Comparison of ENCODE assay signal across 15 cellular contexts in the genomic region with DNA sequence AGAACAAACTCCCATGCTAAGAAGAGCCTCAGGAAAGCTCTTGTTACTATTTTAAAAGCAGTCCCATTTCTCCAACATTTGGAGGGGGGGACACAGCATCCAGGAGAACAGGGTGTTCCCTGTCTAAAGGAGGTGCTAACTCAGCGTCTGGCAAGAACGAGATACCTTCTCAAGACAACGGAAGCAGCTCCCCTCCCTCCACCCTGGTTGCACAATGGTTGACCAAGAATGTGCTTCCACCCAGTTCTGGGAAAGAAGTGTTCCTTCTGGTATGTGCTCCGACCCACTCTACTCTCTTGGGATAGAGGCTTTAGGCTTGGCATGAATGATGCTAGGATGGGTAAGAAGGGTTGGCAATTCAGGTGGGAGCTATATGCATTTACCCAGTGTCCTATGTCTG. TPM values are rescaled to one million over a fixed set of nuclear protein-coding genes. Genes with fewer than 3 reads are reported as not detected.
DNase-seq lines count a peak whose midpoint lies in the region; ATAC-seq and TF ChIP-seq lines count a peak whose summit lies in the region.
"Had no signal": no experiment of that assay in that cellular context is flagged by ENCODE, and none has a peak within 500 bp of the region (broad histone marks: within the 10 kb centered on the region; RNA-seq: fewer than 3 reads in every experiment).

No MANE protein-coding gene starts in this region.

- H3K4me3 ChIP-seq in ACC112 (ENCODE audit: low read depth, low read length) (peak overlapping the region; percentile 4; the same call in 1 of the 2 replicates), fibroblast of pulmonary artery (replicated peaks; ENCODE audit: low read depth, low read length) (no peak overlapping the region), ovary (no peak overlapping the region)
- H3K4me3 ChIP-seq: psoas muscle had no signal

- no peaks in the 10 kb centered on the region for H3K36me3 ChIP-seq in ACC112 (ENCODE audit: insufficient read depth, low read length)
- no peaks in the 10 kb centered on the region for H3K36me3 ChIP-seq in ovary

- TF ChIP-seq CTCF in RWPE1 (conservative IDR thresholded peaks at IDR 0.05; ENCODE audit: low read depth) (no peak), fibroblast of pulmonary artery (IDR thresholded peaks at IDR 0.05; ENCODE audit: low read length, missing control alignments) (no peak), ovary (IDR thresholded peaks at IDR 0.05) (no peak)

- TF ChIP-seq EP300 in ovary (IDR thresholded peaks at IDR 0.05), result peak; percentile 48

- no peak for ATAC-seq in GM21381 (IDR thresholded peaks at IDR 0.05; ENCODE audit: unreplicated experiment)
- ATAC-seq in HG02852 (IDR thresholded peaks at IDR 0.05; ENCODE audit: unreplicated experiment), result no peak
- ATAC-seq: psoas muscle had no signal

- intact Hi-C loops in ovary (cut with DNase I), result no loop called here

- TF ChIP-seq POLR2A in ovary (IDR thresholded peaks at IDR 0.05), result no peak

- H3K27me3 ChIP-seq in ACC112 (ENCODE audit: insufficient read depth, low read length), result no peaks in the 10 kb centered on the region
- H3K27me3 ChIP-seq in ovary, result no peaks in the 10 kb centered on the region

- H3K79me2 ChIP-seq in ACC112 (ENCODE audit: control insufficient read depth, insufficient read depth, low read length, unreplicated experiment), result no peaks in the 10 kb centered on the region

- CTCF ChIA-PET in RWPE1 (lab: Yijun Ruan, JAX), result interaction anchor here (0.7 to 1.4 kb wide), 4 partner anchors 28 to 488 kb away, joined by 3 to 6 read pairs (median 4); no protein-coding TSS in a partner anchor

- DNase-seq in RWPE1 (ENCODE audit: low spot score) (peak; percentile 86), fibroblast of pulmonary artery (ENCODE audit: low read depth) (peak; percentile 88), ovary (peak in 1 of 5 donors; percentile 35), DMS114 treated with DMSO at 0.1 percent for 48 hours (lab: John Stamatoyannopoulos, UW; ENCODE audit: unreplicated experiment) (no peak), NCI-H2029 treated with DMSO at 0.1 percent for 48 hours (lab: John Stamatoyannopoulos, UW) (no peak)
- DNase-seq: activated CD4-positive, alpha-beta memory T cell treated with anti-CD3 and anti-CD28 coated beads, Interleukin-2, amount 10 ng/mL, durations not matched to agents 7 days and 5 days; activated naive CD4-positive, alpha-beta T cell treated with anti-CD3 and anti-CD28 coated beads for 36 hours; HCEC 1CT; NCI-H2171 treated with DMSO at 0.1 percent for 48 hours; T-helper 2 cell had no signal

- H3K4me1 ChIP-seq in ACC112 (ENCODE audit: control insufficient read depth, insufficient read depth, low read length, unreplicated experiment) (peaks cover 63% of the 10 kb centered on the region), ovary (ENCODE audit: insufficient read depth) (no peaks in the 10 kb centered on the region)
- H3K4me1 ChIP-seq: psoas muscle had no signal

- H3K27ac ChIP-seq in ACC112 (ENCODE audit: low read depth, low read length), result peak overlapping the region; percentile 98
- H3K27ac ChIP-seq in RWPE1, result peak overlapping the region; percentile 100
- no peak overlapping the region for H3K27ac ChIP-seq in ovary
- H3K27ac ChIP-seq: psoas muscle had no signal

- 31 to 44% (median 36%) methylated on average over 4 of the region's 4 CpGs for WGBS in ovary, 3 donors

- no peak overlapping the region for H2AFZ ChIP-seq in ACC112 (ENCODE audit: low read length, unreplicated experiment)

- POLR2A ChIA-PET in RWPE1 (lab: Yijun Ruan, JAX; ENCODE audit: low non-redundant PET), result interaction anchor here (1.5 kb wide), 1 partner anchor 18 kb away, joined by 3 read pairs; no protein-coding TSS in a partner anchor

- H3K9me3 ChIP-seq in ovary, result no peaks in the 10 kb centered on the region
- H3K9me3 ChIP-seq: psoas muscle had no signal

RNA-seq across cellular contexts. Expression of gene KRT6A, which starts 1.5 kb away (rescaled TPM):
- 10 to 100 TPM in 1 of 7 donors, 1 to 10 TPM in 3, under 1 TPM in 2, not detected in 1; 0.50 to 14.5 (median 1.4) TPM for total RNA-seq in ovary
- under 1 TPM in 1 of 2 donors, not detected in 1; 0.15 TPM for polyA plus RNA-seq in ovary
- total RNA-seq: activated CD4-positive, alpha-beta memory T cell treated with anti-CD3 and anti-CD28 coated beads, Interleukin-2, amount 10 ng/mL, durations not matched to agents 7 days and 5 days; activated naive CD4-positive, alpha-beta T cell treated with anti-CD3 and anti-CD28 coated beads for 36 hours; mesenteric fat pad had no signal

RNA-seq across cellular contexts. Expression of gene KRT6C, which starts 20.9 kb away (rescaled TPM):
- total RNA-seq in ovary, result under 1 TPM in 1 of 7 donors, not detected in 6; 0.17 TPM
- not detected for polyA plus RNA-seq in ovary
- total RNA-seq: activated CD4-positive, alpha-beta memory T cell treated with anti-CD3 and anti-CD28 coated beads, Interleukin-2, amount 10 ng/mL, durations not matched to agents 7 days and 5 days; activated naive CD4-positive, alpha-beta T cell treated with anti-CD3 and anti-CD28 coated beads for 36 hours; mesenteric fat pad had no signal

RNA-seq across cellular contexts. Expression of gene KRT5, which starts 25.7 kb away (rescaled TPM):
- total RNA-seq in ovary, result 10 to 100 TPM in 2 of 7 donors, 1 to 10 TPM in 3, under 1 TPM in 1, not detected in 1; 1.00 to 16.1 (median 2.0) TPM
- polyA plus RNA-seq in ovary, result under 1 TPM; 0.25 to 0.55 TPM
- total RNA-seq: activated CD4-positive, alpha-beta memory T cell treated with anti-CD3 and anti-CD28 coated beads, Interleukin-2, amount 10 ng/mL, durations not matched to agents 7 days and 5 days; activated naive CD4-positive, alpha-beta T cell treated with anti-CD3 and anti-CD28 coated beads for 36 hours had no signal

RNA-seq across cellular contexts. Expression of gene KRT6B, which starts 42.6 kb away (rescaled TPM):
- total RNA-seq in ovary, result under 1 TPM in 1 of 7 donors, not detected in 6; 0.11 TPM
- not detected for polyA plus RNA-seq in ovary
- total RNA-seq: activated CD4-positive, alpha-beta memory T cell treated with anti-CD3 and anti-CD28 coated beads, Interleukin-2, amount 10 ng/mL, durations not matched to agents 7 days and 5 days; activated naive CD4-positive, alpha-beta T cell treated with anti-CD3 and anti-CD28 coated beads for 36 hours; mesenteric fat pad had no signal

RNA-seq across cellular contexts. Expression of gene KRT71, which starts 58.4 kb away (rescaled TPM):
- total RNA-seq in ovary, result not detected
- not detected for polyA plus RNA-seq in ovary
- total RNA-seq: activated CD4-positive, alpha-beta memory T cell treated with anti-CD3 and anti-CD28 coated beads, Interleukin-2, amount 10 ng/mL, durations not matched to agents 7 days and 5 days; activated naive CD4-positive, alpha-beta T cell treated with anti-CD3 and anti-CD28 coated beads for 36 hours; mesenteric fat pad; psoas muscle had no signal
- polyA plus RNA-seq: psoas muscle had no signal

Comparison
In these comparisons a context has a peak if more than half of its experiments do, and no peak if none do; other contexts are left out.
1. H3K27ac ChIP-seq: peak in ACC112 (single experiment) and RWPE1 (single experiment); none in ovary (0 of 2).
2. DNase-seq: peak in RWPE1 (single experiment) and fibroblast of pulmonary artery (single experiment); none in DMS114 treated with DMSO at 0.1 percent for 48 hours (single experiment) and NCI-H2029 treated with DMSO at 0.1 percent for 48 hours (single experiment).